In the genomic region with DNA sequence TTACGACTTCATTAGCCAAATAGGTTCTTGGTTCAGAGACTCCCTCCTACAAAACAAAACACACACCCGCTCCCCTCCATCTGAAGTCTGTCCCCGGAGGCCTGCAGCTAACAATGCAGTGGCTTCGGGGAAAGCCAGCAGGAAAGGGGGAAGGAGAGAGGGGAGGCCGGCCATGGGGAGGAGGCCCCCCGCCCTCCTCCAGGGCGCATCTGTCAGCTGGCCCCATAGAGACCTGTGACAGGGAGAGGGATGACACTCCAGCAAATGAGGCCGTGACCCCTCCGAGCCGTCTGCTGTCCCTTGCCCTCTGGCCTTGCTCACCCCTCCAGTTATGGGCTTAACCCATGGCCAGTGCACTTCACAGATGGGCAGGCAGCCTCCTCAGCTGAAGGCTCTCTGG, we compare ENCODE assay signal across 22 cellular contexts. TPM values are rescaled to one million over a fixed set of nuclear protein-coding genes. Genes with fewer than 3 reads are reported as not detected.
"Had no signal": no experiment of that assay in that cellular context is flagged by ENCODE, and none has a peak within 500 bp of the region (broad histone marks: within the 10 kb centered on the region; RNA-seq: fewer than 3 reads in every experiment).

No MANE protein-coding gene starts in this region.

- ATAC-seq: activated CD8-positive, alpha-beta T cell treated with anti-CD3 and anti-CD28 coated beads for 36 hours; activated T-helper 17 cell treated with anti-CD3 and anti-CD28 coated beads, Interleukin-2, amount 50 U/mL, for 72 hours; left lobe of liver; natural killer cell treated with Interleukin-12 subunit alpha and Interleukin-12 subunit beta and Interleukin-15 and Interleukin-18, amount 100 ng/mL, for 72 hours had no signal

- H3K27ac Mint-ChIP-seq: activated CD4-positive, alpha-beta T cell treated with anti-CD3 and anti-CD28 coated beads, Interleukin-2, amount 10 ng/mL, durations not matched to agents 24 days and 14 days; activated CD8-positive, alpha-beta T cell treated with anti-CD3 and anti-CD28 coated beads for 36 hours; activated naive CD8-positive, alpha-beta T cell treated with anti-CD3 and anti-CD28 coated beads, Interleukin-2, amount 10 ng/mL, durations not matched to agents 7 days and 5 days; activated T-helper 17 cell treated with anti-CD3 and anti-CD28 coated beads, Interleukin-2, amount 50 U/mL, for 72 hours; mesothelial cell of epicardium; natural killer cell treated with Interleukin-12 subunit alpha and Interleukin-12 subunit beta and Interleukin-15 and Interleukin-18, amount 100 ng/mL, for 72 hours; stimulated activated naive CD8-positive, alpha-beta T cell treated with anti-CD3 and anti-CD28 coated beads, Interleukin-15, Interleukin-2, amounts not matched to agents 100 ng/mL and 50 ng/mL, for 24 hours had no signal

- H3K4me3 Mint-ChIP-seq: activated CD4-positive, alpha-beta T cell treated with anti-CD3 and anti-CD28 coated beads, Interleukin-2, amount 10 ng/mL, durations not matched to agents 24 days and 14 days; activated CD8-positive, alpha-beta T cell treated with anti-CD3 and anti-CD28 coated beads for 36 hours; activated naive CD8-positive, alpha-beta T cell treated with anti-CD3 and anti-CD28 coated beads, Interleukin-2, amount 10 ng/mL, durations not matched to agents 7 days and 5 days; activated T-helper 17 cell treated with anti-CD3 and anti-CD28 coated beads, Interleukin-2, amount 50 U/mL, for 72 hours; mesothelial cell of epicardium; natural killer cell treated with Interleukin-12 subunit alpha and Interleukin-12 subunit beta and Interleukin-15 and Interleukin-18, amount 100 ng/mL, for 72 hours; stimulated activated naive CD8-positive, alpha-beta T cell treated with anti-CD3 and anti-CD28 coated beads, Interleukin-15, Interleukin-2, amounts not matched to agents 100 ng/mL and 50 ng/mL, for 24 hours had no signal

- DNase-seq: activated CD4-positive, alpha-beta T cell treated with anti-CD3 and anti-CD28 coated beads, Interleukin-2, amount 10 ng/mL, durations not matched to agents 24 days and 14 days; activated CD8-positive, alpha-beta T cell treated with anti-CD3 and anti-CD28 coated beads for 36 hours; activated naive CD4-positive, alpha-beta T cell; activated naive CD8-positive, alpha-beta T cell treated with anti-CD3 and anti-CD28 coated beads, Interleukin-2, amount 10 ng/mL, durations not matched to agents 7 days and 5 days; activated T-cell treated with anti-CD3 and anti-CD28 coated beads, Interleukin-2, amount 50 U/mL, for 1 hour; brain microvascular endothelial cell; central memory CD4-positive, alpha-beta T cell; colonic mucosa; head of caudate nucleus; kidney; stimulated activated CD4-positive, alpha-beta T cell treated with anti-CD3 and anti-CD28 coated beads, Interleukin-12 subunit alpha, Interleukin-12 subunit beta, amount 100 ng/mL, for 4 hours; stimulated activated CD4-positive, alpha-beta T cell treated with anti-CD3 and anti-CD28 coated beads, Interleukin-1b, Interleukin-23, amount 100 ng/mL, for 48 hours; T-helper 9 cell; trophoblast cell had no signal

- H3K9me3 Mint-ChIP-seq: activated CD4-positive, alpha-beta T cell treated with anti-CD3 and anti-CD28 coated beads, Interleukin-2, amount 10 ng/mL, durations not matched to agents 24 days and 14 days; activated CD8-positive, alpha-beta T cell treated with anti-CD3 and anti-CD28 coated beads for 36 hours; activated naive CD8-positive, alpha-beta T cell treated with anti-CD3 and anti-CD28 coated beads, Interleukin-2, amount 10 ng/mL, durations not matched to agents 7 days and 5 days; activated T-helper 17 cell treated with anti-CD3 and anti-CD28 coated beads, Interleukin-2, amount 50 U/mL, for 72 hours; mesothelial cell of epicardium; natural killer cell treated with Interleukin-12 subunit alpha and Interleukin-12 subunit beta and Interleukin-15 and Interleukin-18, amount 100 ng/mL, for 72 hours; stimulated activated naive CD8-positive, alpha-beta T cell treated with anti-CD3 and anti-CD28 coated beads, Interleukin-15, Interleukin-2, amounts not matched to agents 100 ng/mL and 50 ng/mL, for 24 hours had no signal

- H3K27ac ChIP-seq: brain microvascular endothelial cell, colonic mucosa, suprapubic skin, vagina had no signal

- H3K27me3 Mint-ChIP-seq: activated CD8-positive, alpha-beta T cell treated with anti-CD3 and anti-CD28 coated beads for 36 hours; stimulated activated naive CD8-positive, alpha-beta T cell treated with anti-CD3 and anti-CD28 coated beads, Interleukin-15, Interleukin-2, amounts not matched to agents 100 ng/mL and 50 ng/mL, for 24 hours had no signal

- H3K4me1 Mint-ChIP-seq: activated CD4-positive, alpha-beta T cell treated with anti-CD3 and anti-CD28 coated beads, Interleukin-2, amount 10 ng/mL, durations not matched to agents 24 days and 14 days; activated naive CD8-positive, alpha-beta T cell treated with anti-CD3 and anti-CD28 coated beads, Interleukin-2, amount 10 ng/mL, durations not matched to agents 7 days and 5 days; activated T-helper 17 cell treated with anti-CD3 and anti-CD28 coated beads, Interleukin-2, amount 50 U/mL, for 72 hours; mesothelial cell of epicardium had no signal

- H3K27me3 ChIP-seq: colonic mucosa, vagina had no signal

- H3K4me3 ChIP-seq: colonic mucosa, suprapubic skin, vagina had no signal

- H3K36me3 Mint-ChIP-seq: activated naive CD8-positive, alpha-beta T cell treated with anti-CD3 and anti-CD28 coated beads, Interleukin-2, amount 10 ng/mL, durations not matched to agents 7 days and 5 days; mesothelial cell of epicardium; natural killer cell treated with Interleukin-12 subunit alpha and Interleukin-12 subunit beta and Interleukin-15 and Interleukin-18, amount 100 ng/mL, for 72 hours had no signal

RNA-seq across cellular contexts. Expression of a gene that starts 12.1 kb away (rescaled TPM):
- total RNA-seq: activated CD4-positive, alpha-beta T cell treated with anti-CD3 and anti-CD28 coated beads, Interleukin-2, amount 10 ng/mL, durations not matched to agents 24 days and 14 days; activated CD8-positive, alpha-beta T cell treated with anti-CD3 and anti-CD28 coated beads for 36 hours; activated naive CD8-positive, alpha-beta T cell treated with anti-CD3 and anti-CD28 coated beads, Interleukin-2, amount 10 ng/mL, durations not matched to agents 7 days and 5 days; activated T-helper 17 cell treated with anti-CD3 and anti-CD28 coated beads, Interleukin-2, amount 50 U/mL, for 72 hours; lung microvascular endothelial cell; natural killer cell treated with Interleukin-12 subunit alpha and Interleukin-12 subunit beta and Interleukin-15 and Interleukin-18, amount 100 ng/mL, for 72 hours had no signal
